ENCODE assay signal across 24 cellular contexts in genomic region chr20:47013606-47014005, GRCh38.
"Had no signal": no experiment of that assay in that cellular context is flagged by ENCODE, and none has a peak within 500 bp of the region (broad histone marks: within the 10 kb centered on the region; RNA-seq: fewer than 3 reads in every experiment).

No MANE protein-coding gene starts in this region.

- H3K27ac ChIP-seq: breast epithelium, coronary artery, esophagus squamous epithelium, gastroesophageal sphincter, neutrophil, ovary, psoas muscle, stomach, suprapubic skin, tibial nerve had no signal

- H3K4me1 ChIP-seq: breast epithelium, psoas muscle, suprapubic skin, tibial nerve had no signal

- DNase-seq: activated CD4-positive, alpha-beta memory T cell treated with anti-CD3 and anti-CD28 coated beads, Interleukin-2, amount 10 ng/mL, durations not matched to agents 7 days and 5 days; activated CD4-positive, alpha-beta T cell treated with anti-CD3 and anti-CD28 coated beads, Interleukin-2, amount 10 ng/mL, durations not matched to agents 24 days and 14 days; activated naive CD4-positive, alpha-beta T cell; activated naive CD8-positive, alpha-beta T cell treated with anti-CD3 and anti-CD28 coated beads for 36 hours; activated T-cell treated with anti-CD3 and anti-CD28 coated beads for 4 hours; endodermal cell; esophagus squamous epithelium; head of caudate nucleus; islet precursor cell; left cardiac atrium; ovary; psoas muscle; right cardiac atrium; small intestine; stimulated activated CD4-positive, alpha-beta T cell treated with anti-CD3 and anti-CD28 coated beads, Interleukin-15, amount 100 ng/mL, for 24 hours; stomach had no signal

- ATAC-seq: gastroesophageal sphincter; left cardiac atrium; psoas muscle; right cardiac atrium; stimulated activated memory B cell treated with anti-CD40 and anti-IgM and Interleukin-4, amounts not matched to agents 10 μg/mL and 1 μg/mL and 100 μg/mL, for 72 hours had no signal

- FAIRE-seq: astrocyte, small intestine had no signal

- H3K4me3 ChIP-seq: breast epithelium, coronary artery, esophagus squamous epithelium, gastroesophageal sphincter, ovary, psoas muscle, stomach, suprapubic skin, tibial nerve had no signal

- H3K9me3 ChIP-seq: breast epithelium, esophagus squamous epithelium, gastroesophageal sphincter, neutrophil, ovary, stomach, suprapubic skin, tibial nerve had no signal

- H3K36me3 ChIP-seq: breast epithelium, gastroesophageal sphincter, neutrophil, ovary, stomach, suprapubic skin had no signal

- H3K27me3 ChIP-seq: breast epithelium, esophagus squamous epithelium, gastroesophageal sphincter, neutrophil, ovary, stomach, suprapubic skin, tibial nerve had no signal
